2 cellular contexts compared by ENCODE assay signal in the genomic region with DNA sequence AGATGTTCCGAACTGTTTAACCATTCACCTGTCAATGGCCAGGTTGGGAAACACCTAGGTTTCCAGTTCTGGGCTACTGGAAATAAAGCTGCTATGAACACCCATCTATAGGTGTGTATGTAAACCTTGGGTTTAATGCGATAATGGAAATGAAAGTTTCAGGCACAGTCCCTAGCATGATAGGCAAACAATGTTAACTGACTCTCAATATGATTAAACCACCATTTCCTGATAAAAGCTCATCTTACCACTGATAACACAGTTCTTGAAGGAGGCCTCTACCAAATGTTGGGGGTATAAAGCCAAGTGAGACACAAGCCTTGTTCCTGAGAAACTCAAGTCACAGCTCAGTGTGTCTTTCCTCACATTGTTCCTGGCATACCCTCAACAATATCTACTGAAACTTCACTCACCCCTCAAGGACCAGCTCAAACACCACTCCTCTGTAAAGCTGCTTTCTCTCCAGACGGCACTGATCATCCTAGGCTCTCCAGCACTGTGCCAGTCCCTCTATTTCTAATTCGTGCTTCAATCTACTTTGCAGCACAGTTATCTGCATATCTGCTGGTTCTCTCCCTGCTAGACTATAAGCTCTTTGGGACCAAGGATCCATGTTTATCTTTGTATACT.
TF ChIP-seq lines count a peak whose summit lies in the region.

No MANE protein-coding gene starts in this region.

TF ChIP-seq in HepG2, 621 proteins besides CTCF, POLR2A, EP300 and RAD21:
- TF ChIP-seq FOSL1 (CRISPR knock-in tag; IDR thresholded peaks at IDR 0.05; ENCODE audit: borderline replicate concordance), result no peak
- TF ChIP-seq ZBTB4 (CRISPR knock-in tag; IDR thresholded peaks at IDR 0.05; ENCODE audit: borderline replicate concordance), result no peak
- no peak for TF ChIP-seq NR2F6 (IDR thresholded peaks at IDR 0.05)
- no peak for TF ChIP-seq NR2F6 (CRISPR knock-in tag; IDR thresholded peaks at IDR 0.05)
- no peak for TF ChIP-seq ZNF883 (CRISPR knock-in tag; IDR thresholded peaks at IDR 0.05; ENCODE audit: not compliant biosample characterization)
- no peak for TF ChIP-seq ZNF264 (CRISPR knock-in tag; IDR thresholded peaks at IDR 0.05)
- TF ChIP-seq POGZ (CRISPR knock-in tag; IDR thresholded peaks at IDR 0.05), result no peak
- TF ChIP-seq MXD3 (CRISPR knock-in tag; IDR thresholded peaks at IDR 0.05), result no peak
- no peak for TF ChIP-seq KLF16 (CRISPR knock-in tag; IDR thresholded peaks at IDR 0.05)
- no peak for TF ChIP-seq PHF5A (CRISPR knock-in tag; IDR thresholded peaks at IDR 0.05; ENCODE audit: low read depth, unreplicated experiment)

TF ChIP-seq in GM23338, 12 proteins besides CTCF, POLR2A, EP300 and RAD21:
- TF ChIP-seq ZNF331 (CRISPR knock-in tag; IDR thresholded peaks at IDR 0.05; ENCODE audit: low read depth) (no peak), ZNF114 (CRISPR knock-in tag; IDR thresholded peaks at IDR 0.05) (no peak), EZH2 (IDR thresholded peaks at IDR 0.05; ENCODE audit: low read depth, unreplicated experiment) (no peak), POLR2AphosphoS5 (IDR thresholded peaks at IDR 0.05; ENCODE audit: low read depth) (no peak), STAT1 (IDR thresholded peaks at IDR 0.05; ENCODE audit: unreplicated experiment) (no peak), EZH2phosphoT487 (IDR thresholded peaks at IDR 0.05; ENCODE audit: unreplicated experiment) (no peak), CREB1 (CRISPR knock-in tag; IDR thresholded peaks at IDR 0.05; ENCODE audit: low read depth) (no peak), ZNF462 (CRISPR knock-in tag; IDR thresholded peaks at IDR 0.05) (no peak), NANOG (IDR thresholded peaks at IDR 0.05; ENCODE audit: borderline replicate concordance) (no peak), JUNB (IDR thresholded peaks at IDR 0.05; ENCODE audit: unreplicated experiment) (no peak)
- TF ChIP-seq, protein P1, sequence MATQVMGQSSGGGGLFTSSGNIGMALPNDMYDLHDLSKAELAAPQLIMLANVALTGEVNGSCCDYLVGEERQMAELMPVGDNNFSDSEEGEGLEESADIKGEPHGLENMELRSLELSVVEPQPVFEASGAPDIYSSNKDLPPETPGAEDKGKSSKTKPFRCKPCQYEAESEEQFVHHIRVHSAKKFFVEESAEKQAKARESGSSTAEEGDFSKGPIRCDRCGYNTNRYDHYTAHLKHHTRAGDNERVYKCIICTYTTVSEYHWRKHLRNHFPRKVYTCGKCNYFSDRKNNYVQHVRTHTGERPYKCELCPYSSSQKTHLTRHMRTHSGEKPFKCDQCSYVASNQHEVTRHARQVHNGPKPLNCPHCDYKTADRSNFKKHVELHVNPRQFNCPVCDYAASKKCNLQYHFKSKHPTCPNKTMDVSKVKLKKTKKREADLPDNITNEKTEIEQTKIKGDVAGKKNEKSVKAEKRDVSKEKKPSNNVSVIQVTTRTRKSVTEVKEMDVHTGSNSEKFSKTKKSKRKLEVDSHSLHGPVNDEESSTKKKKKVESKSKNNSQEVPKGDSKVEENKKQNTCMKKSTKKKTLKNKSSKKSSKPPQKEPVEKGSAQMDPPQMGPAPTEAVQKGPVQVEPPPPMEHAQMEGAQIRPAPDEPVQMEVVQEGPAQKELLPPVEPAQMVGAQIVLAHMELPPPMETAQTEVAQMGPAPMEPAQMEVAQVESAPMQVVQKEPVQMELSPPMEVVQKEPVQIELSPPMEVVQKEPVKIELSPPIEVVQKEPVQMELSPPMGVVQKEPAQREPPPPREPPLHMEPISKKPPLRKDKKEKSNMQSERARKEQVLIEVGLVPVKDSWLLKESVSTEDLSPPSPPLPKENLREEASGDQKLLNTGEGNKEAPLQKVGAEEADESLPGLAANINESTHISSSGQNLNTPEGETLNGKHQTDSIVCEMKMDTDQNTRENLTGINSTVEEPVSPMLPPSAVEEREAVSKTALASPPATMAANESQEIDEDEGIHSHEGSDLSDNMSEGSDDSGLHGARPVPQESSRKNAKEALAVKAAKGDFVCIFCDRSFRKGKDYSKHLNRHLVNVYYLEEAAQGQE (IDR thresholded peaks at IDR 0.05; ENCODE audit: unreplicated experiment), result no peak
- TF ChIP-seq, protein P2, sequence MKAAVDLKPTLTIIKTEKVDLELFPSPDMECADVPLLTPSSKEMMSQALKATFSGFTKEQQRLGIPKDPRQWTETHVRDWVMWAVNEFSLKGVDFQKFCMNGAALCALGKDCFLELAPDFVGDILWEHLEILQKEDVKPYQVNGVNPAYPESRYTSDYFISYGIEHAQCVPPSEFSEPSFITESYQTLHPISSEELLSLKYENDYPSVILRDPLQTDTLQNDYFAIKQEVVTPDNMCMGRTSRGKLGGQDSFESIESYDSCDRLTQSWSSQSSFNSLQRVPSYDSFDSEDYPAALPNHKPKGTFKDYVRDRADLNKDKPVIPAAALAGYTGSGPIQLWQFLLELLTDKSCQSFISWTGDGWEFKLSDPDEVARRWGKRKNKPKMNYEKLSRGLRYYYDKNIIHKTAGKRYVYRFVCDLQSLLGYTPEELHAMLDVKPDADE (IDR thresholded peaks at IDR 0.05), result no peak
TF ChIP-seq in GM23338: peak in this region for 0.
